8 cellular contexts compared by ENCODE assay signal in genomic region chr22:37803195-37803635, GRCh38. TPM values are rescaled to one million over a fixed set of nuclear protein-coding genes. Genes with fewer than 3 reads are reported as not detected.
DNase-seq lines count a peak whose midpoint lies in the region; ATAC-seq and TF ChIP-seq lines count a peak whose summit lies in the region.

No MANE protein-coding gene starts in this region.

- WGBS in liver = 13% methylated on average over 16 of the region's 16 CpGs

- ATAC-seq in left ventricle myocardium superior = no peak
- ATAC-seq in GM18873 (IDR thresholded peaks at IDR 0.05; ENCODE audit: low FRiP score, unreplicated experiment) = no peak

- H3K4me3 ChIP-seq in right atrium auricular region (peak overlapping the region; percentile 45 to 65), liver (ENCODE audit: low read depth in 1 of 3, low read length in 3 of 3) (peak overlapping the region in 2 of 3 donors; percentile 53 to 67)

- peak overlapping the region; percentile 64 for H3K4me3 Mint-ChIP-seq in activated naive CD8-positive, alpha-beta T cell treated with anti-CD3 and anti-CD28 coated beads for 36 hours

- H3K9ac ChIP-seq in liver (ENCODE audit: low read depth in 1 of 2, low read length in 2 of 2) = no peak overlapping the region

- peaks cover 54% of the 10 kb centered on the region for H3K27me3 Mint-ChIP-seq in activated naive CD8-positive, alpha-beta T cell treated with anti-CD3 and anti-CD28 coated beads for 36 hours

- H3K27ac ChIP-seq in right atrium auricular region = peak overlapping the region in 1 of 2 donors; percentile 68
- peak overlapping the region; percentile 73 to 89 for H3K27ac ChIP-seq in liver (ENCODE audit: low read depth in 1 of 2, low read length in 2 of 2)

- H3K4me1 ChIP-seq in right atrium auricular region = peaks cover 0 to 53% of the 10 kb centered on the region in 2 donors
- peaks cover 7 to 42% (median 32%) of the 10 kb centered on the region in 4 donors for H3K4me1 ChIP-seq in liver (ENCODE audit: control insufficient read depth in 4 of 4, insufficient read depth in 4 of 4, low read length in 3 of 4)

- peaks cover 33% of the 10 kb centered on the region for H3K4me1 Mint-ChIP-seq in activated naive CD8-positive, alpha-beta T cell treated with anti-CD3 and anti-CD28 coated beads for 36 hours

- no peak for DNase-seq in right atrium auricular region (ENCODE audit: low spot score)
- no peak for DNase-seq in left ventricle myocardium superior
- DNase-seq in activated naive CD8-positive, alpha-beta T cell treated with anti-CD3 and anti-CD28 coated beads for 36 hours = no peak
- no peak for DNase-seq in SIG-M5 treated with dmso at 0.1 percent for 504 hours (lab: John Stamatoyannopoulos, UW; ENCODE audit: unreplicated experiment)
- DNase-seq in central memory CD4-positive, alpha-beta T cell = no peak
- DNase-seq in stimulated activated CD4-positive, alpha-beta T cell treated with anti-CD3 and anti-CD28 coated beads, Interleukin-1b, Interleukin-23, amount 100 ng/mL, for 48 hours = no peak

- no peaks in the 10 kb centered on the region for H3K36me3 Mint-ChIP-seq in activated naive CD8-positive, alpha-beta T cell treated with anti-CD3 and anti-CD28 coated beads for 36 hours

- TF ChIP-seq RAD21 in liver (IDR thresholded peaks at IDR 0.05) = no peak

- H3K27ac Mint-ChIP-seq in activated naive CD8-positive, alpha-beta T cell treated with anti-CD3 and anti-CD28 coated beads for 36 hours = no peak overlapping the region

- intact Hi-C loops in left ventricle myocardium superior (cut with micrococcal nuclease) = no loop called here

- no peaks in the 10 kb centered on the region for H3K9me3 ChIP-seq in right atrium auricular region
- no peaks in the 10 kb centered on the region for H3K9me3 ChIP-seq in liver (ENCODE audit: control insufficient read depth in 4 of 4, low read length in 3 of 4)

- no peaks in the 10 kb centered on the region for H3K36me3 ChIP-seq in right atrium auricular region
- no peaks in the 10 kb centered on the region for H3K36me3 ChIP-seq in liver (ENCODE audit: control insufficient read depth in 4 of 4, insufficient read depth in 3 of 4, low read depth in 1 of 4, low read length in 3 of 4)

- H3K27me3 ChIP-seq in right atrium auricular region (no peaks in the 10 kb centered on the region), liver (ENCODE audit: control insufficient read depth in 4 of 4, insufficient read depth in 4 of 4, low read length in 3 of 4) (no peaks in the 10 kb centered on the region)

- no peaks in the 10 kb centered on the region for H3K9me3 Mint-ChIP-seq in activated naive CD8-positive, alpha-beta T cell treated with anti-CD3 and anti-CD28 coated beads for 36 hours

- TF ChIP-seq CTCF in right atrium auricular region (IDR thresholded peaks at IDR 0.05) = no peak
- no peak for TF ChIP-seq CTCF in liver (IDR thresholded peaks at IDR 0.05; ENCODE audit: low read depth, low read length, missing input control)

TF ChIP-seq in liver, 16 proteins besides CTCF, POLR2A, EP300 and RAD21:
- TF ChIP-seq, protein P1, sequence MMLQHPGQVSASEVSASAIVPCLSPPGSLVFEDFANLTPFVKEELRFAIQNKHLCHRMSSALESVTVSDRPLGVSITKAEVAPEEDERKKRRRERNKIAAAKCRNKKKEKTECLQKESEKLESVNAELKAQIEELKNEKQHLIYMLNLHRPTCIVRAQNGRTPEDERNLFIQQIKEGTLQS (IDR thresholded peaks at IDR 0.05) = peak; percentile 60
- TF ChIP-seq SP1 (IDR thresholded peaks at IDR 0.05) (peak; percentile 65), MAX (IDR thresholded peaks at IDR 0.05) (no peak), HNF4A (conservative IDR thresholded peaks at IDR 0.05) (peak; percentile 62 to 70), HNF4G (IDR thresholded peaks at IDR 0.05) (peak; percentile 57), RXRA (IDR thresholded peaks at IDR 0.05) (peak; percentile 71 to 85), JUND (IDR thresholded peaks at IDR 0.05) (peak in 1 of 2 donors; percentile 35), NR2F2 (IDR thresholded peaks at IDR 0.05) (peak; percentile 94)
- TF ChIP-seq, protein P2, sequence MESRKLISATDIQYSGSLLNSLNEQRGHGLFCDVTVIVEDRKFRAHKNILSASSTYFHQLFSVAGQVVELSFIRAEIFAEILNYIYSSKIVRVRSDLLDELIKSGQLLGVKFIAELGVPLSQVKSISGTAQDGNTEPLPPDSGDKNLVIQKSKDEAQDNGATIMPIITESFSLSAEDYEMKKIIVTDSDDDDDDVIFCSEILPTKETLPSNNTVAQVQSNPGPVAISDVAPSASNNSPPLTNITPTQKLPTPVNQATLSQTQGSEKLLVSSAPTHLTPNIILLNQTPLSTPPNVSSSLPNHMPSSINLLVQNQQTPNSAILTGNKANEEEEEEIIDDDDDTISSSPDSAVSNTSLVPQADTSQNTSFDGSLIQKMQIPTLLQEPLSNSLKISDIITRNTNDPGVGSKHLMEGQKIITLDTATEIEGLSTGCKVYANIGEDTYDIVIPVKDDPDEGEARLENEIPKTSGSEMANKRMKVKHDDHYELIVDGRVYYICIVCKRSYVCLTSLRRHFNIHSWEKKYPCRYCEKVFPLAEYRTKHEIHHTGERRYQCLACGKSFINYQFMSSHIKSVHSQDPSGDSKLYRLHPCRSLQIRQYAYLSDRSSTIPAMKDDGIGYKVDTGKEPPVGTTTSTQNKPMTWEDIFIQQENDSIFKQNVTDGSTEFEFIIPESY (IDR thresholded peaks at IDR 0.05) = no peak

RNA-seq across cellular contexts. Expression of gene GCAT, which starts 4.5 kb away (rescaled TPM):
- total RNA-seq in right atrium auricular region (10 to 100 TPM; 15.7 to 34.2 TPM), left ventricle myocardium superior (42.0 TPM), liver (10 to 100 TPM; 27.7 to 31.8 TPM)
- 10 to 100 TPM; 11.6 to 12.9 TPM for total RNA-seq in activated naive CD8-positive, alpha-beta T cell treated with anti-CD3 and anti-CD28 coated beads for 36 hours
- 10 to 100 TPM; 20.7 to 32.6 TPM for polyA plus RNA-seq in liver

RNA-seq across cellular contexts. Expression of gene GALR3, which starts 20.0 kb away (rescaled TPM):
- not detected for total RNA-seq in right atrium auricular region
- not detected for total RNA-seq in left ventricle myocardium superior
- total RNA-seq in activated naive CD8-positive, alpha-beta T cell treated with anti-CD3 and anti-CD28 coated beads for 36 hours = not detected
- not detected for total RNA-seq in liver
- not detected for polyA plus RNA-seq in liver

RNA-seq across cellular contexts. Expression of gene ANKRD54, which starts 40.9 kb away (rescaled TPM):
- 10 to 100 TPM; 17.8 to 18.5 TPM for total RNA-seq in right atrium auricular region
- total RNA-seq in left ventricle myocardium superior = 17.8 TPM
- total RNA-seq in activated naive CD8-positive, alpha-beta T cell treated with anti-CD3 and anti-CD28 coated beads for 36 hours = 10 to 100 TPM; 20.2 to 21.9 TPM
- 10 to 100 TPM; 13.7 to 25.5 TPM for total RNA-seq in liver
- 10 to 100 TPM; 10.7 to 11.3 TPM for polyA plus RNA-seq in liver

RNA-seq across cellular contexts. Expression of gene EIF3L, which starts 46.0 kb away (rescaled TPM):
- total RNA-seq in right atrium auricular region = 100 to 1,000 TPM; 193 to 284 TPM
- 403 TPM for total RNA-seq in left ventricle myocardium superior
- total RNA-seq in activated naive CD8-positive, alpha-beta T cell treated with anti-CD3 and anti-CD28 coated beads for 36 hours = 100 to 1,000 TPM; 656 to 671 TPM
- total RNA-seq in liver = 100 to 1,000 TPM; 103 to 217 TPM
- polyA plus RNA-seq in liver = 100 to 1,000 TPM; 104 to 117 TPM
